Comparison of ENCODE assay signal across 25 cellular contexts in genomic region chr2:220708366-220708765, GRCh38.
A peak's percentile ranks its signal among the peaks of the same experiment; 100 is the strongest.
DNase-seq lines count a peak whose midpoint lies in the region; ATAC-seq and TF ChIP-seq lines count a peak whose summit lies in the region.
"Had no signal": no experiment of that assay in that cellular context is flagged by ENCODE, and none has a peak within 500 bp of the region (broad histone marks: within the 10 kb centered on the region; RNA-seq: fewer than 3 reads in every experiment).

No MANE protein-coding gene starts in this region.

- peaks cover 4% of the 10 kb centered on the region; the same call in 1 of the 3 replicates for H3K9me3 Mint-ChIP-seq in GM23338
- H3K9me3 Mint-ChIP-seq: activated T-helper 1 cell treated with anti-CD3 and anti-CD28 coated beads, Interleukin-12 subunit alpha, Interleukin-12 subunit beta, Interleukin-2, Interleukin-4 antibody, amounts not matched to agents 30 ng/mL and 10 ng/mL and 1 ng/mL, durations not matched to agents 14 hours and 24 hours and 36 hours; immature natural killer cell; stimulated activated naive CD8-positive, alpha-beta T cell treated with anti-CD3 and anti-CD28 coated beads, Interleukin-15, Interleukin-2, amounts not matched to agents 100 ng/mL and 50 ng/mL, for 24 hours; type B pancreatic cell had no signal

- ATAC-seq in GM23338: no peak
- ATAC-seq: naive thymus-derived CD4-positive, alpha-beta T cell; sciatic nerve had no signal

- DNase-seq in GM04503 (ENCODE audit: low read depth) (peak; percentile 60), amniotic epithelial cell (ENCODE audit: low read depth) (peak; percentile 10), fibroblast of pulmonary artery (ENCODE audit: low read depth) (peak; percentile 2), superior temporal gyrus (ENCODE audit: extremely low spot score) (peak; percentile 37), GOT3 (lab: John Stamatoyannopoulos, UW) (no peak), cortex of kidney (lab: John Stamatoyannopoulos, UW) (no peak), GM23338 (ENCODE audit: low spot score) (no peak)
- DNase-seq: activated CD4-positive, alpha-beta T cell treated with anti-CD3 and anti-CD28 coated beads for 1 hour; erythroblast; immature natural killer cell; naive thymus-derived CD4-positive, alpha-beta T cell; NCI-H1105 treated with DMSO at 0.1 percent for 48 hours; NCI-H2107; NCI-H524 treated with DMSO at 0.1 percent for 48 hours; stimulated activated CD4-positive, alpha-beta T cell treated with anti-CD3 and anti-CD28 coated beads, Interleukin-1b, Interleukin-23, amount 100 ng/mL, for 48 hours; T1000 had no signal

- H3K4me2 ChIP-seq in GM23338: no peak overlapping the region

- H3K9me2 ChIP-seq in GM23338 (ENCODE audit: insufficient read depth): peaks cover 9% of the 10 kb centered on the region

- H3K27me3 ChIP-seq in GM23338 (ENCODE audit: insufficient read depth): no peaks in the 10 kb centered on the region
- H3K27me3 ChIP-seq: cardiac muscle cell had no signal

- no peak overlapping the region for H3K4me3 Mint-ChIP-seq in GM23338
- H3K4me3 Mint-ChIP-seq: activated naive CD8-positive, alpha-beta T cell; activated T-helper 1 cell treated with anti-CD3 and anti-CD28 coated beads, Interleukin-12 subunit alpha, Interleukin-12 subunit beta, Interleukin-2, Interleukin-4 antibody, amounts not matched to agents 30 ng/mL and 10 ng/mL and 1 ng/mL, durations not matched to agents 14 hours and 24 hours and 36 hours; immature natural killer cell; naive thymus-derived CD4-positive, alpha-beta T cell; stimulated activated naive CD8-positive, alpha-beta T cell treated with anti-CD3 and anti-CD28 coated beads, Interleukin-15, Interleukin-2, amounts not matched to agents 100 ng/mL and 50 ng/mL, for 24 hours; type B pancreatic cell had no signal

- peaks cover 3% of the 10 kb centered on the region; the same call in 1 of the 3 replicates for H3K36me3 Mint-ChIP-seq in GM23338 (ENCODE audit: low read depth)
- H3K36me3 Mint-ChIP-seq: activated naive CD8-positive, alpha-beta T cell; immature natural killer cell; type B pancreatic cell had no signal

- H3K27ac ChIP-seq in GM23338 (ENCODE audit: low read depth): no peak overlapping the region
- H3K27ac ChIP-seq: C4-2B, cardiac muscle cell, parathyroid adenoma, RWPE1 had no signal

- H3K4me1 Mint-ChIP-seq in GM23338: peaks cover 9% of the 10 kb centered on the region; the same call in 2 of the 3 replicates
- H3K4me1 Mint-ChIP-seq: immature natural killer cell; naive thymus-derived CD4-positive, alpha-beta T cell had no signal

- H4K20me1 ChIP-seq in GM23338 (replicated peaks; ENCODE audit: insufficient read depth): no peaks in the 10 kb centered on the region

- H3F3A ChIP-seq in GM23338 (replicated peaks; ENCODE audit: low read depth): no peaks in the 10 kb centered on the region

- H3K4me1 ChIP-seq in GM23338 (ENCODE audit: insufficient read depth): 0 out of 2 replicates have a peak, but pooled peaks cover 3% of the 10 kb centered on the region
- H3K4me1 ChIP-seq: parathyroid adenoma had no signal

- no peak overlapping the region for H3K27ac Mint-ChIP-seq in GM23338
- H3K27ac Mint-ChIP-seq: activated naive CD8-positive, alpha-beta T cell; activated T-helper 1 cell treated with anti-CD3 and anti-CD28 coated beads, Interleukin-12 subunit alpha, Interleukin-12 subunit beta, Interleukin-2, Interleukin-4 antibody, amounts not matched to agents 30 ng/mL and 10 ng/mL and 1 ng/mL, durations not matched to agents 14 hours and 24 hours and 36 hours; immature natural killer cell; naive thymus-derived CD4-positive, alpha-beta T cell; stimulated activated naive CD8-positive, alpha-beta T cell treated with anti-CD3 and anti-CD28 coated beads, Interleukin-15, Interleukin-2, amounts not matched to agents 100 ng/mL and 50 ng/mL, for 24 hours; type B pancreatic cell had no signal

- H3K4me3 ChIP-seq in fibroblast of pulmonary artery (replicated peaks; ENCODE audit: low read depth, low read length) (no peak overlapping the region), GM23338 (no peak overlapping the region)
- H3K4me3 ChIP-seq: cardiac muscle cell had no signal

- H3K79me2 ChIP-seq in GM23338 (replicated peaks; ENCODE audit: insufficient read depth): no peaks in the 10 kb centered on the region
- H3K79me2 ChIP-seq: parathyroid adenoma had no signal

- no peaks in the 10 kb centered on the region for H3K36me3 ChIP-seq in GM23338 (ENCODE audit: insufficient read depth)
- H3K36me3 ChIP-seq: cardiac muscle cell had no signal

- H2AFZ ChIP-seq in GM23338: no peak overlapping the region
- H2AFZ ChIP-seq: parathyroid adenoma had no signal

- TF ChIP-seq CTCF in fibroblast of pulmonary artery (IDR thresholded peaks at IDR 0.05; ENCODE audit: low read length, missing control alignments) (no peak), GM23338 (conservative IDR thresholded peaks at IDR 0.05; ENCODE audit: low read depth in 2 of 2) (no peak)

- H3K27me3 Mint-ChIP-seq in GM23338 (ENCODE audit: insufficient read depth, low read depth, poor library complexity): no peaks in the 10 kb centered on the region
- H3K27me3 Mint-ChIP-seq: stimulated activated naive CD8-positive, alpha-beta T cell treated with anti-CD3 and anti-CD28 coated beads, Interleukin-15, Interleukin-2, amounts not matched to agents 100 ng/mL and 50 ng/mL, for 24 hours; type B pancreatic cell had no signal

TF ChIP-seq in GM23338, 12 proteins besides CTCF, POLR2A, EP300 and RAD21 (continues in another document):
- TF ChIP-seq EZH2 (IDR thresholded peaks at IDR 0.05; ENCODE audit: low read depth, unreplicated experiment) (no peak), EZH2phosphoT487 (IDR thresholded peaks at IDR 0.05; ENCODE audit: unreplicated experiment) (no peak), ZNF114 (CRISPR knock-in tag; IDR thresholded peaks at IDR 0.05) (no peak), NANOG (IDR thresholded peaks at IDR 0.05; ENCODE audit: borderline replicate concordance) (no peak), CREB1 (CRISPR knock-in tag; IDR thresholded peaks at IDR 0.05; ENCODE audit: low read depth) (no peak), ZNF331 (CRISPR knock-in tag; IDR thresholded peaks at IDR 0.05; ENCODE audit: low read depth) (no peak), STAT1 (IDR thresholded peaks at IDR 0.05; ENCODE audit: unreplicated experiment) (no peak), POLR2AphosphoS5 (IDR thresholded peaks at IDR 0.05; ENCODE audit: low read depth) (no peak), REST (IDR thresholded peaks at IDR 0.05; ENCODE audit: unreplicated experiment) (no peak)

Comparison
In these comparisons a context has a peak if more than half of its experiments do, and no peak if none do; other contexts are left out.
1. DNase-seq: peak in GM04503 (single experiment), amniotic epithelial cell (single experiment), fibroblast of pulmonary artery (single experiment) and superior temporal gyrus (single experiment); none in GOT3 (single experiment), cortex of kidney (single experiment) and GM23338 (single experiment).